In the genomic region with DNA sequence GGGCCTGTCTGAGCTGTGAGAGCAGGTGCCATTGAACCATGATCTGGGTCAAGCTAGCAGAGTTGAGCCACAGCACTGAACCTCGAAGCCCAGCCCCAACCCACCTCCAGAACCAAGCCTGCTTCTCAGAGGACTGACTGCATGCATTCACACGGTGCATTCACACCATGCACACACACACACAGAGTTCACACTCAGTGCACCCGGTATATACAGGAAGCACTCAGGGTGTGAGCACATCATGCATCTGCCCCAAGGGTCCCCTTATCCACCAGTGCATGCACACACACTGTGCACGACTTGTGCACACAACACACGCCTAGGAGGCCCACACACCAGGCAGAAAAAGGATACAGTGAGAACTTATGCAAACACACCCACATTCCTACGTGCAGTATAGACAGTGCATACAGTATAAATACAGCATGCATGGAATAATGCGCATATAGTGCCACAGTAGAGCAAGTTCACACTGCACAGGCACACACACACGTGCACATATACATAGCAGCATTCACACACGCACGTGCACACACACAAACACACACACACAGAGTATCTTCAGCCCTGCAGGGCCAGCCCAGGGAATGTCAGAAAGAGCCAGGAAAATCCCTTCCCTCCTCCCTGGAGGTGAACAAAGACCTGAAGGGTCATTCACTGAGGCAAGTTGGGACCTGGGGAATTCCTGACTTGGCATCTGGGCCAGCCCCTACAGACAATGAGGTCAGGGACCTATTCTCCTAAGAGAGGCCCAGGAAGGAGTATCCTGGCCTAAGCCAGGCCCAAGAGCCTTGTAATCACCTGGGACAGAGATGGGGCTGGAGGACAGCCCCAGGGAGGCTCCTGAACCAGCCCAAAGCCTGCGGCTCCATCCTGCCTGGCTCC, we compare ENCODE assay signal across 17 cellular contexts.
"Had no signal": no experiment of that assay in that cellular context is flagged by ENCODE, and none has a peak within 500 bp of the region (broad histone marks: within the 10 kb centered on the region; RNA-seq: fewer than 3 reads in every experiment).

No MANE protein-coding gene starts in this region.

- H3K27ac Mint-ChIP-seq: activated B cell treated with CpG ODN at 0.5 μM for 24 hours; activated CD4-positive, alpha-beta T cell treated with anti-CD3 and anti-CD28 coated beads, Interleukin-2, amount 10 ng/mL, durations not matched to agents 7 days and 5 days; activated naive CD8-positive, alpha-beta T cell treated with anti-CD3 and anti-CD28 coated beads, Interleukin-2, amount 10 ng/mL, durations not matched to agents 7 days and 5 days; dendritic cell treated with granulocyte-macrophage colony-stimulating factor and Interleukin-4, amounts not matched to agents 40 ng/mL and 50 ng/mL, for 4 days; mesothelial cell of epicardium had no signal

- H3K4me1 ChIP-seq: parathyroid adenoma, thyroid gland, vagina had no signal

- H3K36me3 Mint-ChIP-seq: activated naive CD8-positive, alpha-beta T cell treated with anti-CD3 and anti-CD28 coated beads, Interleukin-2, amount 10 ng/mL, durations not matched to agents 7 days and 5 days; brain; mesothelial cell of epicardium had no signal

- H3K9me3 Mint-ChIP-seq: activated CD4-positive, alpha-beta T cell treated with anti-CD3 and anti-CD28 coated beads, Interleukin-2, amount 10 ng/mL, durations not matched to agents 7 days and 5 days; activated naive CD8-positive, alpha-beta T cell treated with anti-CD3 and anti-CD28 coated beads, Interleukin-2, amount 10 ng/mL, durations not matched to agents 7 days and 5 days; dendritic cell treated with granulocyte-macrophage colony-stimulating factor and Interleukin-4, amounts not matched to agents 40 ng/mL and 50 ng/mL, for 4 days had no signal

- H3K36me3 ChIP-seq: neutrophil, thyroid gland, vagina had no signal

- H3K9me3 ChIP-seq: neutrophil, thyroid gland, vagina had no signal

- H3K27me3 ChIP-seq: thyroid gland, vagina had no signal

- H3K27ac ChIP-seq: neutrophil, parathyroid adenoma, thyroid gland, vagina had no signal

- H3K4me3 ChIP-seq: thyroid gland, vagina had no signal

- H3K4me3 Mint-ChIP-seq: activated B cell treated with CpG ODN at 0.5 μM for 24 hours; activated CD4-positive, alpha-beta T cell treated with anti-CD3 and anti-CD28 coated beads, Interleukin-2, amount 10 ng/mL, durations not matched to agents 7 days and 5 days; activated naive CD8-positive, alpha-beta T cell treated with anti-CD3 and anti-CD28 coated beads, Interleukin-2, amount 10 ng/mL, durations not matched to agents 7 days and 5 days; brain; dendritic cell treated with granulocyte-macrophage colony-stimulating factor and Interleukin-4, amounts not matched to agents 40 ng/mL and 50 ng/mL, for 4 days; mesothelial cell of epicardium had no signal

- DNase-seq: activated B cell treated with CpG ODN at 0.5 μM for 24 hours; activated CD4-positive, alpha-beta T cell treated with anti-CD3 and anti-CD28 coated beads, Interleukin-2, amount 10 ng/mL, durations not matched to agents 7 days and 5 days; activated naive CD4-positive, alpha-beta T cell; activated naive CD8-positive, alpha-beta T cell treated with anti-CD3 and anti-CD28 coated beads, Interleukin-2, amount 10 ng/mL, durations not matched to agents 7 days and 5 days; effector memory CD4-positive, alpha-beta T cell; foreskin melanocyte; kidney glomerular epithelial cell; stimulated activated CD4-positive, alpha-beta T cell treated with anti-CD3 and anti-CD28 coated beads, Interleukin-12 subunit alpha, Interleukin-12 subunit beta, amount 100 ng/mL, for 4 hours; stimulated activated CD4-positive, alpha-beta T cell treated with anti-CD3 and anti-CD28 coated beads, Interleukin-2, amount 100 ng/mL, for 24 hours; T-helper 2 cell; thyroid gland had no signal

- H3K4me1 Mint-ChIP-seq: activated CD4-positive, alpha-beta T cell treated with anti-CD3 and anti-CD28 coated beads, Interleukin-2, amount 10 ng/mL, durations not matched to agents 7 days and 5 days; mesothelial cell of epicardium had no signal
